In the genomic region with DNA sequence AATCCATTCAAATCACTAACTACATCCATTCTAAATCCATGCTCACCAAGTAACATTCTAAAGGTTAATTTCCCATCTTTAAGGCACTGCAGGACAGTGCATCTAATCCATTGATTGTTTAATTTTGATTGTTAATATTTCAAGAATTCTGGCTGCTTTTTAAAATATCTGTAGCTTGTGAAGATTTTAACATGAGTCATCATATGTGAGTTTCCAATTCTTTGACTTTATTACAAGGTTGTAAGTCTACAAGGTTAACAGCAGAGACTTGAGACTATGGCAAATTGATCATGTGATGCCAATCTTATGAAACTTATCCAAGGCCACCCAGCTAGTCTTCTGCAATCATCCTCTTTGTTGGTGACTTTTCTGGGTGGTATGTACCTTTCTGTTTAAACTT, we compare ENCODE assay signal across 24 cellular contexts.
DNase-seq lines count a peak whose midpoint lies in the region; ATAC-seq, FAIRE-seq and TF ChIP-seq lines count a peak whose summit lies in the region.
"Had no signal": no experiment of that assay in that cellular context is flagged by ENCODE, and none has a peak within 500 bp of the region (broad histone marks: within the 10 kb centered on the region; RNA-seq: fewer than 3 reads in every experiment).

No MANE protein-coding gene starts in this region.

- POLR2A ChIA-PET in A549 (lab: Yijun Ruan, JAX), result no interaction called here

- no peak for TF ChIP-seq EP300 in A549 (IDR thresholded peaks at IDR 0.05)

- H3K27ac Mint-ChIP-seq in astrocyte (ENCODE audit: unreplicated experiment), result no peak overlapping the region
- no peak overlapping the region for H3K27ac Mint-ChIP-seq in chondrocyte (ENCODE audit: unreplicated experiment)
- H3K27ac Mint-ChIP-seq: B cell; CD4-positive, alpha-beta T cell; CD8-positive, alpha-beta T cell had no signal

- no peaks in the 10 kb centered on the region for H3K36me3 ChIP-seq in GM23248 (ENCODE audit: low read depth)
- no peaks in the 10 kb centered on the region for H3K36me3 ChIP-seq in astrocyte (ENCODE audit: insufficient read depth, low read length)
- H3K36me3 ChIP-seq: BLaER1 treated with 17β-estradiol and CSF1 and Interleukin-3, amounts not matched to agents 10 nM and 100 nM had no signal

- H3K79me2 ChIP-seq in GM23248 (ENCODE audit: insufficient read depth) (no peaks in the 10 kb centered on the region), astrocyte (ENCODE audit: insufficient read depth, low read length) (no peaks in the 10 kb centered on the region)

- in situ Hi-C loops in GM23248 (cut with MboI), result no loop called here

- H3K4me2 ChIP-seq in A549, result no peak overlapping the region
- H3K4me2 ChIP-seq in GM23248 (ENCODE audit: unreplicated experiment), result no peak overlapping the region
- no peak overlapping the region for H3K4me2 ChIP-seq in astrocyte (ENCODE audit: low read length)
- H3K4me2 ChIP-seq: BLaER1 treated with 17β-estradiol and CSF1 and Interleukin-3, amounts not matched to agents 10 nM and 100 nM had no signal

- no peaks in the 10 kb centered on the region for H3K9me3 ChIP-seq in A549
- no peaks in the 10 kb centered on the region for H3K9me3 ChIP-seq in GM23248 (ENCODE audit: low read depth)
- H3K9me3 ChIP-seq in astrocyte (ENCODE audit: insufficient read depth, low read depth, low read length), result no peaks in the 10 kb centered on the region
- H3K9me3 ChIP-seq: Caco-2 had no signal

- no peak for ATAC-seq in A549
- ATAC-seq: CD8-positive, alpha-beta T cell; GM12878 had no signal

- H3K27me3 ChIP-seq in GM23248 (replicated peaks; ENCODE audit: insufficient read depth) (no peaks in the 10 kb centered on the region), astrocyte (ENCODE audit: insufficient read depth, low read length) (no peaks in the 10 kb centered on the region)
- H3K27me3 ChIP-seq: BLaER1 treated with 17β-estradiol and CSF1 and Interleukin-3, amounts not matched to agents 10 nM and 100 nM had no signal

- TF ChIP-seq POLR2A in A549 (IDR thresholded peaks at IDR 0.05; ENCODE audit: low read length), result no peak

- FAIRE-seq in A549 (lab: Jason Lieb, UNC) (peak; percentile 18), astrocyte (lab: Jason Lieb, UNC) (peak; percentile 26)
- FAIRE-seq: D721Med, GM12878, GM12892, GM18507 had no signal

- no peaks in the 10 kb centered on the region for H3K27me3 Mint-ChIP-seq in astrocyte (ENCODE audit: low read depth, unreplicated experiment)
- H3K27me3 Mint-ChIP-seq in chondrocyte (ENCODE audit: low read depth), result no peaks in the 10 kb centered on the region
- H3K27me3 Mint-ChIP-seq: B cell; CD4-positive, alpha-beta T cell had no signal

- no peak for DNase-seq in A549 (ENCODE audit: low read depth in 1 of 2, low spot score in 1 of 2)
- peak; percentile 0 for DNase-seq in GM23248
- DNase-seq in astrocyte (ENCODE audit: low read depth), result peak; percentile 0
- DNase-seq in fibroblast of mammary gland (ENCODE audit: low read depth), result peak; percentile 1
- DNase-seq in DMS79 (lab: John Stamatoyannopoulos, UW), result no peak
- no peak for DNase-seq in NCI-H1436 treated with DMSO at 0.1 percent for 48 hours (lab: John Stamatoyannopoulos, UW)
- no peak for DNase-seq in cerebellar cortex (ENCODE audit: low spot score)
- no peak for DNase-seq in chondrocyte (ENCODE audit: low spot score)
- DNase-seq: 8988T; AML-193; Caco-2; Calu3; CD4-positive, alpha-beta T cell; CD8-positive, alpha-beta T cell; DND-41; EL; GDM1 had no signal

- H2AFZ ChIP-seq in GM23248 (no peak overlapping the region), astrocyte (ENCODE audit: low read depth, low read length) (no peak overlapping the region)

- TF ChIP-seq CTCF in A549 (IDR thresholded peaks at IDR 0.05) (no peak), astrocyte (IDR thresholded peaks at IDR 0.05; ENCODE audit: insufficient read depth, low read depth, low read length) (no peak), fibroblast of mammary gland (conservative IDR thresholded peaks at IDR 0.05; ENCODE audit: control insufficient read depth, insufficient read depth, low read depth, low read length) (no peak), chondrocyte (IDR thresholded peaks at IDR 0.05) (no peak)

- no peak overlapping the region for H3K27ac ChIP-seq in A549
- no peak overlapping the region for H3K27ac ChIP-seq in GM23248
- H3K27ac ChIP-seq in astrocyte (ENCODE audit: low read depth, low read length), result no peak overlapping the region
- H3K27ac ChIP-seq: BLaER1 treated with 17β-estradiol and CSF1 and Interleukin-3, amounts not matched to agents 10 nM and 100 nM; C4-2B had no signal

- H3K9ac ChIP-seq in GM23248 (no peak overlapping the region), astrocyte (ENCODE audit: low read length) (no peak overlapping the region)
- H3K9ac ChIP-seq: BLaER1 treated with 17β-estradiol and CSF1 and Interleukin-3, amounts not matched to agents 10 nM and 100 nM had no signal

- H3K36me3 Mint-ChIP-seq in astrocyte (ENCODE audit: low read depth, unreplicated experiment) (no peaks in the 10 kb centered on the region), chondrocyte (ENCODE audit: low read depth) (no peaks in the 10 kb centered on the region)
- H3K36me3 Mint-ChIP-seq: CD8-positive, alpha-beta T cell had no signal

- H3K4me3 ChIP-seq in A549 (no peak overlapping the region), GM23248 (no peak overlapping the region), astrocyte (ENCODE audit: insufficient read depth, low read depth, low read length) (no peak overlapping the region), fibroblast of mammary gland (ENCODE audit: control insufficient read depth, low read depth, low read length) (no peak overlapping the region)
- H3K4me3 ChIP-seq: BLaER1 treated with 17β-estradiol and CSF1 and Interleukin-3, amounts not matched to agents 10 nM and 100 nM; GM12878 had no signal

- H3K9me2 ChIP-seq in GM23248 (ENCODE audit: insufficient read depth), result no peaks in the 10 kb centered on the region

- H3K4me1 ChIP-seq in A549 (no peaks in the 10 kb centered on the region), GM23248 (ENCODE audit: insufficient read depth) (peaks cover 6% of the 10 kb centered on the region), astrocyte (ENCODE audit: insufficient read depth, low read length) (no peaks in the 10 kb centered on the region)
- H3K4me1 ChIP-seq: Caco-2 had no signal

- no peaks in the 10 kb centered on the region for H3F3A ChIP-seq in GM23248 (ENCODE audit: insufficient read depth)

- H3K4me3 Mint-ChIP-seq in astrocyte (ENCODE audit: unreplicated experiment) (no peak overlapping the region), chondrocyte (ENCODE audit: unreplicated experiment) (no peak overlapping the region)
- H3K4me3 Mint-ChIP-seq: B cell; CD4-positive, alpha-beta T cell; CD8-positive, alpha-beta T cell had no signal

- no peaks in the 10 kb centered on the region for H4K20me1 ChIP-seq in GM23248 (ENCODE audit: insufficient read depth)
- H4K20me1 ChIP-seq in astrocyte (ENCODE audit: insufficient read depth, low read length), result no peaks in the 10 kb centered on the region
- H4K20me1 ChIP-seq: BLaER1 treated with 17β-estradiol and CSF1 and Interleukin-3, amounts not matched to agents 10 nM and 100 nM had no signal

- TF ChIP-seq RAD21 in A549 (conservative IDR thresholded peaks at IDR 0.05 in 1 of 2, IDR thresholded peaks at IDR 0.05 in 1 of 2), result no peak

- CTCF ChIA-PET in A549 (lab: Yijun Ruan, JAX), result no interaction called here

- H3K4me1 Mint-ChIP-seq in astrocyte (ENCODE audit: low read depth, unreplicated experiment), result no peaks in the 10 kb centered on the region
- H3K4me1 Mint-ChIP-seq in chondrocyte (ENCODE audit: low read depth), result no peaks in the 10 kb centered on the region
- H3K4me1 Mint-ChIP-seq: B cell had no signal

- H3K9me3 Mint-ChIP-seq in astrocyte (ENCODE audit: unreplicated experiment) (no peaks in the 10 kb centered on the region), chondrocyte (ENCODE audit: low read depth) (no peaks in the 10 kb centered on the region)
- H3K9me3 Mint-ChIP-seq: CD8-positive, alpha-beta T cell had no signal

TF ChIP-seq in A549, 52 proteins besides CTCF, POLR2A, EP300 and RAD21:
- no peak for TF ChIP-seq MAZ (IDR thresholded peaks at IDR 0.05; ENCODE audit: borderline replicate concordance, low read depth, low read length)
- TF ChIP-seq FOSL2 (IDR thresholded peaks at IDR 0.05), result no peak
- peak; percentile 13; the same call in 1 of the 2 replicates for TF ChIP-seq FOSL2 (CRISPR knock-in tag; IDR thresholded peaks at IDR 0.05)
- TF ChIP-seq ZNF302 (CRISPR knock-in tag; IDR thresholded peaks at IDR 0.05), result no peak
- no peak for TF ChIP-seq NPAS2 (CRISPR knock-in tag; IDR thresholded peaks at IDR 0.05; ENCODE audit: borderline replicate concordance)
TF ChIP-seq in A549: peak in this region for 1.

Comparison
In these comparisons a context has a peak if more than half of its experiments do, and no peak if none do; other contexts are left out.
1. DNase-seq: peak in GM23248 (single experiment), astrocyte (single experiment) and fibroblast of mammary gland (single experiment); none in A549 (0 of 2), DMS79 (single experiment), NCI-H1436 treated with DMSO at 0.1 percent for 48 hours (single experiment), cerebellar cortex (single experiment) and chondrocyte (single experiment).